In genomic region chr17:76005263-76006149, GRCh38 we compare ENCODE assay signal across 8 cellular contexts. TPM values are rescaled to one million over a fixed set of nuclear protein-coding genes. Genes with fewer than 3 reads are reported as not detected.
DNase-seq lines count a peak whose midpoint lies in the region; ATAC-seq, FAIRE-seq and TF ChIP-seq lines count a peak whose summit lies in the region.

No MANE protein-coding gene starts in this region.

- no peaks in the 10 kb centered on the region for H3K79me2 ChIP-seq in osteoblast (ENCODE audit: insufficient read depth, low read length)

- H2AFZ ChIP-seq in osteoblast (ENCODE audit: low read length), result no peak overlapping the region

- FAIRE-seq in RCC 7860 (lab: Jason Lieb, UNC), result no peak

- H3K4me3 ChIP-seq in fibroblast of pulmonary artery (replicated peaks; ENCODE audit: low read depth, low read length), result no peak overlapping the region
- H3K4me3 ChIP-seq in osteoblast (ENCODE audit: insufficient read depth, low read length), result no peak overlapping the region
- no peak overlapping the region for H3K4me3 ChIP-seq in testis

- H3K4me1 ChIP-seq in osteoblast (ENCODE audit: insufficient read depth, low read length) (no peaks in the 10 kb centered on the region), testis (peaks cover 36% of the 10 kb centered on the region)

- TF ChIP-seq CTCF in fibroblast of pulmonary artery (IDR thresholded peaks at IDR 0.05; ENCODE audit: low read length, missing control alignments) (peak; percentile 60), osteoblast (IDR thresholded peaks at IDR 0.05; ENCODE audit: extremely low read depth, low read depth, low read length) (peak; percentile 71), testis (IDR thresholded peaks at IDR 0.05) (peak; percentile 91 to 95 (median 95))

- intact Hi-C loops in testis (cut with DNase I; ENCODE audit: low total_unique reads), result loop anchor here (2.0 kb wide), 1 partner anchor 101 kb away; the partner anchor contains the start of gene MRPL38

- no peaks in the 10 kb centered on the region for H3K27me3 ChIP-seq in osteoblast (ENCODE audit: insufficient read depth, low read length)
- H3K27me3 ChIP-seq in testis, result no peaks in the 10 kb centered on the region

- no peaks in the 10 kb centered on the region for H4K20me1 ChIP-seq in osteoblast (ENCODE audit: insufficient read depth, low read length)

- H3K27ac ChIP-seq in osteoblast (ENCODE audit: low read depth, low read length) (no peak overlapping the region), testis (peak overlapping the region; percentile 22 to 78)

- no peak for TF ChIP-seq POLR2A in testis (IDR thresholded peaks at IDR 0.05)

- in situ Hi-C loops in Caki2 (cut with HindIII; ENCODE audit: low pct_unique_long_range_greater_than_20kb, low sequenced_read_pairs), result no loop called here

- peak; percentile 70 for DNase-seq in Caki2 (ENCODE audit: low read depth)
- DNase-seq in Kasumi-1 (lab: John Stamatoyannopoulos, UW), result peak; percentile 76 to 89
- DNase-seq in RCC 7860 (ENCODE audit: low spot score), result peak; percentile 40
- peak; percentile 88 to 90 for DNase-seq in activated T-cell treated with anti-CD3 and anti-CD28 coated beads, Interleukin-2, amount 50 U/mL, for 48 hours
- peak; percentile 71 for DNase-seq in fibroblast of pulmonary artery (ENCODE audit: low read depth)
- peak; percentile 96 for DNase-seq in osteoblast (ENCODE audit: insufficient read length, low spot score, missing footprints)
- peak; percentile 88 for DNase-seq in testis

- no peak for ATAC-seq in HG03108 (IDR thresholded peaks at IDR 0.05; ENCODE audit: unreplicated experiment)

- H3K4me2 ChIP-seq in osteoblast (ENCODE audit: insufficient read depth, low read length), result no peak overlapping the region

- H3K36me3 ChIP-seq in osteoblast (ENCODE audit: insufficient read depth, low read length), result no peaks in the 10 kb centered on the region
- no peaks in the 10 kb centered on the region for H3K36me3 ChIP-seq in testis (ENCODE audit: low read depth, missing control alignments)

- WGBS in testis, 2 donors, result 20 to 30% methylated on average over 16 of the region's 16 CpGs

- H3K9me3 ChIP-seq in osteoblast (ENCODE audit: low read depth, low read length), result no peaks in the 10 kb centered on the region
- no peaks in the 10 kb centered on the region for H3K9me3 ChIP-seq in testis

RNA-seq across cellular contexts. Expression of gene CDK3, which starts 4.9 kb away (rescaled TPM):
- total RNA-seq in Caki2 (2014; rRNA removed; shearing (Covaris generic); ENCODE audit: low replicate concordance), result 5.3 and 12.0 TPM in 2 replicates
- 0.72 and 0.88 TPM in 2 replicates for total RNA-seq in osteoblast
- 10 to 100 TPM; 16.9 to 17.1 TPM for total RNA-seq in testis
- polyA plus RNA-seq in testis (ENCODE audit: insufficient read depth, low read depth, low replicate concordance), result 15.0 TPM

RNA-seq across cellular contexts. Expression of gene EVPL, which starts 21.6 kb away (rescaled TPM):
- 48.6 and 51.7 TPM in 2 replicates for total RNA-seq in Caki2 (2014; rRNA removed; shearing (Covaris generic); ENCODE audit: low replicate concordance)
- total RNA-seq in osteoblast, result not detected in 2 replicates
- 1 to 10 TPM; 2.7 to 3.5 TPM for total RNA-seq in testis
- polyA plus RNA-seq in testis (ENCODE audit: insufficient read depth, low read depth, low replicate concordance), result 1.2 TPM

RNA-seq across cellular contexts. Expression of gene TEN1, which starts 26.5 kb away (rescaled TPM):
- total RNA-seq in Caki2 (2014; rRNA removed; shearing (Covaris generic); ENCODE audit: low replicate concordance), result 23.1 and 46.5 TPM in 2 replicates
- total RNA-seq in osteoblast (23.2 and 23.6 TPM in 2 replicates), testis (10 to 100 TPM; 15.4 to 17.8 TPM)
- polyA plus RNA-seq in testis (ENCODE audit: insufficient read depth, low read depth, low replicate concordance), result 19.5 TPM

RNA-seq across cellular contexts. Expression of gene ACOX1, which starts 26.5 kb away (rescaled TPM):
- 15.6 and 20.9 TPM in 2 replicates for total RNA-seq in Caki2 (2014; rRNA removed; shearing (Covaris generic); ENCODE audit: low replicate concordance)
- 59.2 and 59.4 TPM in 2 replicates for total RNA-seq in osteoblast
- 10 to 100 TPM; 64.1 to 77.7 TPM for total RNA-seq in testis
- 24.1 TPM for polyA plus RNA-seq in testis (ENCODE audit: insufficient read depth, low read depth, low replicate concordance)

Comparison
In these comparisons a context has a peak if more than half of its experiments do, and no peak if none do; other contexts are left out.
1. DNase-seq: peak in every context shown above with its lines; median percentile 96 in osteoblast; 89 in activated T-cell treated with anti-CD3 and anti-CD28 coated beads, Interleukin-2, amount 50 U/mL, for 48 hours; 88 in testis; 82 in Kasumi-1; 71 in fibroblast of pulmonary artery; 70 in Caki2; 40 in RCC 7860.
2. RNA of gene EVPL, which starts 21.6 kb away (total RNA-seq): 48.6 to 51.7 TPM in Caki2; 2.7 to 3.5 TPM in testis and not detected in osteoblast; every median in the first group is over 10 times any median in the second.
3. Peak in every context shown above with its lines, with median percentiles within 50 percentile points of each other: CTCF ChIP-seq.